Comparison of ENCODE assay signal across 3 cellular contexts in genomic region chr7:1431226-1431625, GRCh38.
TF ChIP-seq lines count a peak whose summit lies in the region.

No MANE protein-coding gene starts in this region.

TF ChIP-seq in SK-N-SH treated with all-trans-retinoic acid at 6 μM for 48 hours, 23 proteins besides CTCF, POLR2A, EP300 and RAD21 (continued from another document and continues in another):
- TF ChIP-seq CSRNP3 (CRISPR knock-in tag; IDR thresholded peaks at IDR 0.05) (no peak), TOX (CRISPR knock-in tag; IDR thresholded peaks at IDR 0.05; ENCODE audit: borderline replicate concordance) (no peak), PATZ1 (CRISPR knock-in tag; IDR thresholded peaks at IDR 0.05; ENCODE audit: borderline replicate concordance) (no peak), PPARA (CRISPR knock-in tag; IDR thresholded peaks at IDR 0.05; ENCODE audit: borderline replicate concordance) (no peak), CSDC2 (CRISPR knock-in tag; IDR thresholded peaks at IDR 0.05) (no peak), OSR1 (CRISPR knock-in tag; IDR thresholded peaks at IDR 0.05) (no peak), ZC3H10 (CRISPR knock-in tag; IDR thresholded peaks at IDR 0.05) (no peak), ZNF8 (CRISPR knock-in tag; IDR thresholded peaks at IDR 0.05) (no peak), BACH2 (CRISPR knock-in tag; IDR thresholded peaks at IDR 0.05; ENCODE audit: borderline replicate concordance) (no peak), ZNF70 (CRISPR knock-in tag; IDR thresholded peaks at IDR 0.05) (no peak), ZFP30 (CRISPR knock-in tag; IDR thresholded peaks at IDR 0.05) (no peak), TCF4 (CRISPR knock-in tag; IDR thresholded peaks at IDR 0.05; ENCODE audit: borderline replicate concordance) (no peak), RARB (CRISPR knock-in tag; IDR thresholded peaks at IDR 0.05) (no peak), ISL1 (CRISPR knock-in tag; IDR thresholded peaks at IDR 0.05) (no peak), POU6F1 (CRISPR knock-in tag; IDR thresholded peaks at IDR 0.05; ENCODE audit: borderline replicate concordance, low read depth) (no peak), ZFP3 (CRISPR knock-in tag; IDR thresholded peaks at IDR 0.05) (no peak)

TF ChIP-seq in SK-N-SH, 30 proteins besides CTCF, POLR2A, EP300 and RAD21 (continued from another document):
- TF ChIP-seq IRF3 (IDR thresholded peaks at IDR 0.05; ENCODE audit: low read depth, low read length) (no peak), RCOR1 (IDR thresholded peaks at IDR 0.05; ENCODE audit: low read length) (no peak), JUND (IDR thresholded peaks at IDR 0.05) (no peak), SMC3 (IDR thresholded peaks at IDR 0.05; ENCODE audit: low read depth, low read length) (no peak), MEF2A (IDR thresholded peaks at IDR 0.05; ENCODE audit: borderline replicate concordance, low read depth) (no peak), CHD2 (IDR thresholded peaks at IDR 0.05; ENCODE audit: low read length, partially characterized antibody) (no peak), TCF12 (IDR thresholded peaks at IDR 0.05) (no peak), USF2 (IDR thresholded peaks at IDR 0.05; ENCODE audit: borderline replicate concordance, low read depth, low read length) (no peak), GABPA (IDR thresholded peaks at IDR 0.05; ENCODE audit: low read depth) (no peak), POLR2AphosphoS5 (IDR thresholded peaks at IDR 0.05; ENCODE audit: low read depth, low read length) (no peak), TEAD4 (IDR thresholded peaks at IDR 0.05; ENCODE audit: borderline replicate concordance, insufficient read depth) (no peak)
TF ChIP-seq in SK-N-SH: peak in this region for 0.

TF ChIP-seq in HCT116, 20 proteins besides CTCF, POLR2A, EP300 and RAD21:
- TF ChIP-seq ZBTB33 (IDR thresholded peaks at IDR 0.05; ENCODE audit: extremely low read depth, insufficient replicate concordance, low read length) (no peak), EZH2 (IDR thresholded peaks at IDR 0.05) (no peak), TCF7L2 (IDR thresholded peaks at IDR 0.05; ENCODE audit: borderline replicate concordance, extremely low read depth, insufficient read depth, insufficient read length) (no peak), ZFX (IDR thresholded peaks at IDR 0.05) (no peak), JUND (IDR thresholded peaks at IDR 0.05) (no peak), REST (IDR thresholded peaks at IDR 0.05; ENCODE audit: low read depth) (no peak), SIN3A (IDR thresholded peaks at IDR 0.05; ENCODE audit: low read depth) (no peak), ZNF274 (IDR thresholded peaks at IDR 0.05; ENCODE audit: low read depth, low read length) (no peak), CEBPB (IDR thresholded peaks at IDR 0.05; ENCODE audit: low read depth) (no peak), FOSL1 (IDR thresholded peaks at IDR 0.05; ENCODE audit: low read depth) (no peak), ELF1 (IDR thresholded peaks at IDR 0.05; ENCODE audit: borderline replicate concordance, low read depth) (no peak), MAX (IDR thresholded peaks at IDR 0.05) (no peak), YY1 (IDR thresholded peaks at IDR 0.05; ENCODE audit: extremely low read depth, insufficient replicate concordance, low read depth, low read length) (no peak)
